In genomic region chr12:48351022-48351708, GRCh38 we compare ENCODE assay signal across 8 cellular contexts. TPM values are rescaled to one million over a fixed set of nuclear protein-coding genes. Genes with fewer than 3 reads are reported as not detected.
DNase-seq lines count a peak whose midpoint lies in the region; ATAC-seq and TF ChIP-seq lines count a peak whose summit lies in the region.

No MANE protein-coding gene starts in this region.

- intact Hi-C loops in PC-9 (cut with micrococcal nuclease; ENCODE audit: unreplicated experiment) (no loop called here), transverse colon (cut with DNase I; ENCODE audit: low total_unique reads) (no loop called here)

- H3K4me1 ChIP-seq in PC-9 (replicated peaks; ENCODE audit: insufficient read depth) = peaks cover 7% of the 10 kb centered on the region
- peaks cover 7 to 24% (median 15%) of the 10 kb centered on the region in 4 donors for H3K4me1 ChIP-seq in transverse colon

- no peaks in the 10 kb centered on the region for H3K27me3 ChIP-seq in PC-9 (ENCODE audit: insufficient read depth, low read depth)
- no peaks in the 10 kb centered on the region for H3K27me3 ChIP-seq in transverse colon

- TF ChIP-seq CTCF in PC-9 (conservative IDR thresholded peaks at IDR 0.05) (no peak), transverse colon (IDR thresholded peaks at IDR 0.05) (no peak)

- no peaks in the 10 kb centered on the region for H4K20me1 ChIP-seq in PC-9 (ENCODE audit: insufficient read depth)

- peaks cover 19% of the 10 kb centered on the region; the same call in 1 of the 2 replicates for H3F3A ChIP-seq in PC-9 (ENCODE audit: insufficient read depth, low read depth)

- peak overlapping the region; percentile 95 for H2AFZ ChIP-seq in PC-9

- CTCF ChIA-PET in PC-9 (lab: Charles Lee) = no interaction called here

- WGBS in transverse colon (ENCODE audit: low coverage in 1 of 2), 2 donors = 0 to 1% methylated on average over 5 to 32 of the region's 36 CpGs

- H3K4me3 ChIP-seq in PC-9 (peak overlapping the region; percentile 98), transverse colon (peak overlapping the region; percentile 66 to 91 (median 79))

- in situ Hi-C loops in transverse colon (cut with MboI; ENCODE audit: low pct_ligation_motif_present in 1 of 4, low pct_unique_long_range_greater_than_20kb in 1 of 4, low sequenced_read_pairs in 3 of 4) = no loop called here

- H3K9me2 ChIP-seq in PC-9 (ENCODE audit: insufficient read depth) = no peaks in the 10 kb centered on the region

- TF ChIP-seq EP300 in transverse colon (IDR thresholded peaks at IDR 0.05; ENCODE audit: low read depth) = no peak

- no peaks in the 10 kb centered on the region for H3K79me2 ChIP-seq in PC-9 (ENCODE audit: low read depth)

- POLR2A ChIA-PET in PC-9 (lab: Charles Lee; ENCODE audit: unreplicated experiment) = interaction anchor here (0.6 to 0.7 kb wide), 2 partner anchors 190 to 438 kb away, joined by 4 to 5 read pairs; no protein-coding TSS in a partner anchor

- peak in 8 of 14 donors; percentile 50 to 90 (median 86) for DNase-seq in C1 segment of cervical spinal cord (lab: John Stamatoyannopoulos, UW)
- peak; percentile 60 to 62 for DNase-seq in PC-9
- DNase-seq in dermis blood vessel endothelial cell = peak; percentile 37
- peak; percentile 24 to 46 for DNase-seq in lung microvascular endothelial cell (ENCODE audit: low read depth in 2 of 2)
- DNase-seq in transverse colon = peak; percentile 77
- no peak for DNase-seq in activated CD4-positive, CD25-positive, alpha-beta regulatory T cell treated with anti-CD3 and anti-CD28 coated beads, Interleukin-2, amount 50 U/mL, for 72 hours

- ATAC-seq in GM19025 (IDR thresholded peaks at IDR 0.05; ENCODE audit: low read depth, unreplicated experiment) (peak; percentile 1), HG03439 (IDR thresholded peaks at IDR 0.05; ENCODE audit: unreplicated experiment) (peak; percentile 45)

- H3K36me3 ChIP-seq in PC-9 (ENCODE audit: low read depth) (no peaks in the 10 kb centered on the region), transverse colon (peaks cover 0 to 18% (median 4%) of the 10 kb centered on the region in 4 donors)

- no TSS peak for BruUV-seq in PC-9 (replicated peaks; lab: Mats Ljungman, UMichigan)

- no peak for TF ChIP-seq POLR2A in transverse colon (IDR thresholded peaks at IDR 0.05)

- no peaks in the 10 kb centered on the region for H3K9me3 ChIP-seq in PC-9 (ENCODE audit: insufficient read depth, low read depth)
- no peaks in the 10 kb centered on the region for H3K9me3 ChIP-seq in transverse colon

- peak overlapping the region; percentile 39; the same call in 1 of the 2 replicates for H3K27ac ChIP-seq in PC-9
- H3K27ac ChIP-seq in transverse colon = peak overlapping the region; percentile 93 to 96 (median 94)

- H3K4me2 ChIP-seq in PC-9 = peak overlapping the region; percentile 94

RNA-seq across cellular contexts. Expression of gene ZNF641, which starts 0.4 kb away (rescaled TPM):
- total RNA-seq in PC-9 (2021) = 1.4 and 2.5 TPM in 2 replicates
- 3.1 and 4.3 TPM in 2 replicates for total RNA-seq in dermis blood vessel endothelial cell
- total RNA-seq in lung microvascular endothelial cell = 0.22 and 0.99 TPM in 2 replicates
- 10 to 100 TPM; 11.5 to 27.7 (median 15.2) TPM for total RNA-seq in transverse colon
